ENCODE assay signal across 8 cellular contexts in genomic region chr17:57422574-57423164, GRCh38.
DNase-seq lines count a peak whose midpoint lies in the region; ATAC-seq and TF ChIP-seq lines count a peak whose summit lies in the region.

No MANE protein-coding gene starts in this region.

- POLR2A ChIA-PET in MCF 10A (lab: Yijun Ruan, JAX), result interaction anchor here (1.1 to 1.7 kb wide), 2 partner anchors 18 to 52 kb away, joined by 3 to 16 read pairs; no protein-coding TSS in a partner anchor
- POLR2A ChIA-PET in activated B cell treated with CpG ODN at 0.5 μM for 24 hours (lab: Charles Lee), result no interaction called here

- H3K4me3 Mint-ChIP-seq in MCF 10A (ENCODE audit: unreplicated experiment) (no peak overlapping the region), activated B cell treated with CpG ODN at 0.5 μM for 24 hours (peak overlapping the region; percentile 35)

- H3K4me1 ChIP-seq in breast epithelium (no peaks in the 10 kb centered on the region), thoracic aorta (ENCODE audit: control insufficient read depth in 1 of 2, low read depth in 2 of 2) (peaks cover 6 to 13% of the 10 kb centered on the region in 2 donors)

- no peak for TF ChIP-seq CTCF in MCF 10A (IDR thresholded peaks at IDR 0.05; ENCODE audit: unreplicated experiment)
- no peak for TF ChIP-seq CTCF in breast epithelium (IDR thresholded peaks at IDR 0.05)
- no peak for TF ChIP-seq CTCF in activated B cell treated with CpG ODN at 0.5 μM for 24 hours (IDR thresholded peaks at IDR 0.05)
- no peak for TF ChIP-seq CTCF in thoracic aorta (IDR thresholded peaks at IDR 0.05)

- H3K9me3 Mint-ChIP-seq in MCF 10A (ENCODE audit: unreplicated experiment), result no peaks in the 10 kb centered on the region
- H3K9me3 Mint-ChIP-seq in activated B cell treated with CpG ODN at 0.5 μM for 24 hours, result no peaks in the 10 kb centered on the region

- CTCF ChIA-PET in MCF 10A (lab: Yijun Ruan, JAX) (interaction anchor here (1.9 kb wide), 1 partner anchor 19 kb away, joined by 6 read pairs; no protein-coding TSS in a partner anchor), activated B cell treated with CpG ODN at 0.5 μM for 24 hours (lab: Charles Lee) (no interaction called here)

- H3K4me1 Mint-ChIP-seq in MCF 10A (ENCODE audit: insufficient read depth, unreplicated experiment) (peaks cover 11% of the 10 kb centered on the region), activated B cell treated with CpG ODN at 0.5 μM for 24 hours (peaks cover 46% of the 10 kb centered on the region)

- intact Hi-C loops in MCF 10A (cut with micrococcal nuclease), result no loop called here
- intact Hi-C loops in breast epithelium (cut with DNase I; ENCODE audit: low total_unique reads), result no loop called here
- intact Hi-C loops in activated B cell treated with CpG ODN at 0.5 μM for 24 hours (cut with micrococcal nuclease), result loop anchor here (1.0 to 2.0 kb wide), 2 partner anchors 18 to 41 kb away; no protein-coding TSS in a partner anchor

- H3K27me3 ChIP-seq in breast epithelium (no peaks in the 10 kb centered on the region), thoracic aorta (replicated peaks; ENCODE audit: insufficient read depth) (no peaks in the 10 kb centered on the region), H7 (ENCODE audit: control insufficient read depth, insufficient read depth, low read length) (no peaks in the 10 kb centered on the region)

- peak overlapping the region in 1 of 2 donors; percentile 10 for H3K27ac ChIP-seq in breast epithelium
- no peak overlapping the region for H3K27ac ChIP-seq in thoracic aorta

- ATAC-seq in HG03135 (IDR thresholded peaks at IDR 0.05; ENCODE audit: unreplicated experiment) (peak; percentile 58), activated B cell treated with CpG ODN at 0.5 μM for 24 hours (ENCODE audit: low read depth) (peak; percentile 93), thoracic aorta (ENCODE audit: insufficient number of reproducible peaks, low FRiP score, low read depth) (peak; percentile 47)

- H3K4me3 ChIP-seq in breast epithelium (no peak overlapping the region), thoracic aorta (no peak overlapping the region), H7 (ENCODE audit: insufficient read depth, low read depth, low read length) (no peak overlapping the region)

- in situ Hi-C loops in ACHN (cut with HindIII; ENCODE audit: low pct_ligation_motif_present, low pct_unique_long_range_greater_than_20kb, low sequenced_read_pairs), result no loop called here

- no peaks in the 10 kb centered on the region for H3K36me3 Mint-ChIP-seq in MCF 10A (ENCODE audit: insufficient read depth, unreplicated experiment)
- peaks cover 7% of the 10 kb centered on the region for H3K36me3 Mint-ChIP-seq in activated B cell treated with CpG ODN at 0.5 μM for 24 hours (ENCODE audit: low read depth)

- no TSS peak for BruUV-seq in MCF 10A (replicated peaks; lab: Mats Ljungman, UMichigan)

- H3K27me3 Mint-ChIP-seq in MCF 10A (ENCODE audit: insufficient read depth, unreplicated experiment), result no peaks in the 10 kb centered on the region
- H3K27me3 Mint-ChIP-seq in activated B cell treated with CpG ODN at 0.5 μM for 24 hours, result no peaks in the 10 kb centered on the region

- H3K36me3 ChIP-seq in breast epithelium (no peaks in the 10 kb centered on the region), thoracic aorta (no peaks in the 10 kb centered on the region), H7 (replicated peaks; ENCODE audit: control insufficient read depth, insufficient read depth, low read length) (no peaks in the 10 kb centered on the region)

- H3K9me3 ChIP-seq in breast epithelium, result no peaks in the 10 kb centered on the region
- no peaks in the 10 kb centered on the region for H3K9me3 ChIP-seq in thoracic aorta

- no peak for TF ChIP-seq POLR2A in breast epithelium (IDR thresholded peaks at IDR 0.05)

- DNase-seq in MCF 10A (ENCODE audit: unreplicated experiment), result peak; percentile 93
- DNase-seq in breast epithelium (ENCODE audit: low spot score in 2 of 2), result no peak
- no peak for DNase-seq in activated B cell treated with CpG ODN at 0.5 μM for 24 hours
- DNase-seq in thoracic aorta (ENCODE audit: low spot score), result peak; percentile 40
- no peak for DNase-seq in SHP77 treated with DMSO at 0.1 percent for 48 hours (lab: John Stamatoyannopoulos, UW)
- no peak for DNase-seq in ACHN
- no peak for DNase-seq in H7

- H3K27ac Mint-ChIP-seq in MCF 10A (ENCODE audit: low read depth, unreplicated experiment), result no peak overlapping the region
- peak overlapping the region; percentile 50 for H3K27ac Mint-ChIP-seq in activated B cell treated with CpG ODN at 0.5 μM for 24 hours

Comparison
In these comparisons a context has a peak if more than half of its experiments do, and no peak if none do; other contexts are left out.
1. DNase-seq: peak in MCF 10A (single experiment) and thoracic aorta (single experiment); none in breast epithelium (0 of 2), activated B cell treated with CpG ODN at 0.5 μM for 24 hours (single experiment), SHP77 treated with DMSO at 0.1 percent for 48 hours (single experiment), ACHN (single experiment) and H7 (single experiment).
2. Peak in every context shown above with its lines, with median percentiles within 50 percentile points of each other: ATAC-seq.